Comparison of ENCODE assay signal across 2 cellular contexts in genomic region chr6:114080410-114080809, GRCh38.
A peak's percentile ranks its signal among the peaks of the same experiment; 100 is the strongest.
DNase-seq lines count a peak whose midpoint lies in the region; ATAC-seq, FAIRE-seq and TF ChIP-seq lines count a peak whose summit lies in the region.
"Not testable (repeated sequence)": the region's sequence is repeated elsewhere in the genome, so short reads cannot be mapped to it uniquely, and the experiment has no call there.

No MANE protein-coding gene starts in this region.

- not testable (repeated sequence) for DNase-seq in K562 (ENCODE audit: extremely low read depth in 1 of 4, low spot score in 3 of 4)

- CTCF ChIA-PET in HEK293 (lab: Yijun Ruan, JAX) = interaction anchor here (0.6 to 1.4 kb wide), 2 partner anchors 17 to 29 kb away, joined by 3 to 6 read pairs; no protein-coding TSS in a partner anchor
- CTCF ChIA-PET in K562 (lab: Yijun Ruan, JAX; ENCODE audit: low intra/inter-chr PET ratio) = not testable (repeated sequence)

- TF ChIP-seq EP300 in K562 (IDR thresholded peaks at IDR 0.05; ENCODE audit: low read length) = not testable (repeated sequence)

- not testable (repeated sequence) for H3K27ac ChIP-seq in HEK293 (ENCODE audit: extremely low read depth, low read depth, low read length); K562 (ENCODE audit: extremely low read depth, low read depth, low read length)

- H3K4me2 ChIP-seq in K562 (ENCODE audit: insufficient read depth, low read length) = not testable (repeated sequence)

- not testable (repeated sequence) for H2AFZ ChIP-seq in K562 (ENCODE audit: low read depth, low read length)

- not testable (repeated sequence) for H3K9me3 ChIP-seq in HEK293 (ENCODE audit: control insufficient read depth, insufficient read depth, low read depth, low read length); K562 (replicated peaks; ENCODE audit: control insufficient read depth, insufficient read depth, low read depth, low read length)

- not testable (repeated sequence) for TF ChIP-seq RAD21 in K562 (CRISPR knock-in tag; conservative IDR thresholded peaks at IDR 0.05 in 1 of 2, IDR thresholded peaks at IDR 0.05 in 1 of 2)

- WGBS in K562 (ENCODE audit: insufficient coverage, low coverage, missing lambda C conversion rate) = 10% methylated on average over 1 of the region's 1 CpG

- not testable (repeated sequence) for H3K79me2 ChIP-seq in K562 (ENCODE audit: control insufficient read depth, insufficient read depth, low read length)

- not testable (repeated sequence) for H3K4me3 ChIP-seq in HEK293 (ENCODE audit: low read depth, low read length); K562

- H3K9ac ChIP-seq in K562 (ENCODE audit: insufficient read depth in 1 of 2, low read depth in 2 of 2, low read length in 2 of 2) = not testable (repeated sequence)

- not testable (repeated sequence) for H3K9me1 ChIP-seq in K562 (ENCODE audit: control insufficient read depth, insufficient read depth, low read length)

- H3K27me3 ChIP-seq in K562 (ENCODE audit: control insufficient read depth in 2 of 2, insufficient read depth in 2 of 2, low read length in 2 of 2) = not testable (repeated sequence)

- intact Hi-C loops in K562 (cut with micrococcal nuclease) = not testable (repeated sequence)

- not testable (repeated sequence) for H4K20me1 ChIP-seq in K562 (replicated peaks; ENCODE audit: control insufficient read depth, insufficient read depth, low read length)

- BruUV-seq in K562 (replicated peaks; lab: Mats Ljungman, UMichigan) = not testable (repeated sequence)

- not testable (repeated sequence) for FAIRE-seq in K562 (lab: Jason Lieb, UNC)

- H3K36me3 ChIP-seq in HEK293 (ENCODE audit: control insufficient read depth in 2 of 2, insufficient read depth in 1 of 2, low read length in 2 of 2); K562 (ENCODE audit: control insufficient read depth, insufficient read depth, low read length): not testable (repeated sequence)

- TF ChIP-seq CTCF in HEK293 (tag by site-specific recombination; IDR thresholded peaks at IDR 0.05); K562 (IDR thresholded peaks at IDR 0.05 in 2 of 3, conservative IDR thresholded peaks at IDR 0.05 in 1 of 3; ENCODE audit: insufficient read depth in 2 of 3, low read depth in 1 of 3, low read length in 3 of 3): not testable (repeated sequence)

- not testable (repeated sequence) for TF ChIP-seq POLR2A in K562 (conservative IDR thresholded peaks at IDR 0.05)

- in situ Hi-C loops in K562 (cut with MboI) = not testable (repeated sequence)

- POLR2A ChIA-PET in HEK293 (lab: Yijun Ruan, JAX); K562 (lab: Yijun Ruan, JAX): not testable (repeated sequence)

- not testable (repeated sequence) for ATAC-seq in K562

- H3K4me1 ChIP-seq in HEK293 (ENCODE audit: control insufficient read depth, insufficient read depth, low read length); K562 (replicated peaks in 1 of 2; ENCODE audit: control insufficient read depth in 2 of 2, insufficient read depth in 2 of 2, low read length in 2 of 2): not testable (repeated sequence)

TF ChIP-seq in HEK293, 187 proteins besides CTCF, POLR2A, EP300 and RAD21:
- TF ChIP-seq ZNF146 (tag by site-specific recombination; IDR thresholded peaks at IDR 0.05) = peak; percentile 54; the same call in 1 of the 2 replicates

TF ChIP-seq in K562, 482 proteins besides CTCF, POLR2A, EP300 and RAD21:
- TF ChIP-seq ZNF146 (CRISPR knock-in tag; IDR thresholded peaks at IDR 0.05; ENCODE audit: unreplicated experiment) (peak; percentile 67), RBM25 (IDR thresholded peaks at IDR 0.05; ENCODE audit: low read depth, low read length, severe bottlenecking) (peak; percentile 55)
TF ChIP-seq in K562: peak in this region for 2; not testable (repeated sequence) for 480.
